In genomic region chr14:58082491-58083098, GRCh38 we compare ENCODE assay signal across 10 cellular contexts.
A peak's percentile ranks its signal among the peaks of the same experiment; 100 is the strongest.
DNase-seq lines count a peak whose midpoint lies in the region; ATAC-seq and TF ChIP-seq lines count a peak whose summit lies in the region.
"Had no signal": no experiment of that assay in that cellular context is flagged by ENCODE, and none has a peak within 500 bp of the region (broad histone marks: within the 10 kb centered on the region; RNA-seq: fewer than 3 reads in every experiment).

No MANE protein-coding gene starts in this region.

- intact Hi-C loops in HCT116 (cut with micrococcal nuclease), result no loop called here

- H3K4me3 Mint-ChIP-seq in activated T-cell treated with anti-CD3 and anti-CD28 coated beads, Interleukin-2, amount 50 U/mL, for 72 hours, result no peak overlapping the region
- H3K4me3 Mint-ChIP-seq: T-helper 1 cell treated with Interleukin-12 subunit alpha and Interleukin-12 subunit beta and Interleukin-4 antibody, amounts not matched to agents 30 μg/mL and 1 μg/mL, for 36 hours had no signal

- H3K4me1 ChIP-seq in HCT116 (ENCODE audit: control insufficient read depth in 1 of 2, insufficient read depth in 2 of 2, low read length in 2 of 2) (peaks cover 18 to 28% of the 10 kb centered on the region in 2 experiments), skeletal muscle satellite cell (ENCODE audit: control insufficient read depth, insufficient read depth, low read length) (peaks cover 30% of the 10 kb centered on the region)

- H3K9me3 ChIP-seq in HCT116 (ENCODE audit: control insufficient read depth in 1 of 2, insufficient read depth in 1 of 2, low read depth in 1 of 2, low read length in 2 of 2) (no peaks in the 10 kb centered on the region), skeletal muscle satellite cell (replicated peaks; ENCODE audit: low read length) (no peaks in the 10 kb centered on the region)
- H3K9me3 ChIP-seq: thyroid gland had no signal

- H3K4me3 ChIP-seq in HCT116 (replicated peaks in 1 of 2; ENCODE audit: low read depth in 1 of 2, low read length in 2 of 2), result peak overlapping the region in 1 of 2 experiments; percentile 8; a peak in 2 of 4 replicates
- no peak overlapping the region for H3K4me3 ChIP-seq in fibroblast of villous mesenchyme (ENCODE audit: low read depth, low read length)
- peak overlapping the region; percentile 28 for H3K4me3 ChIP-seq in skeletal muscle satellite cell (ENCODE audit: low read length)
- H3K4me3 ChIP-seq: thyroid gland had no signal

- TF ChIP-seq POLR2A in HCT116 (IDR thresholded peaks at IDR 0.05; ENCODE audit: borderline replicate concordance, extremely low read depth, insufficient read depth, insufficient read length), result no peak

- DNase-seq in HCT116 (ENCODE audit: low read depth, low spot score) (peak; percentile 19), SW 1271 (lab: John Stamatoyannopoulos, UW) (peak; percentile 65 to 85), fibroblast of villous mesenchyme (ENCODE audit: low read depth) (peak; percentile 72), NCI-H748 (lab: John Stamatoyannopoulos, UW; ENCODE audit: unreplicated experiment) (no peak)
- DNase-seq in activated T-cell treated with anti-CD3 and anti-CD28 coated beads, Interleukin-2, amount 50 U/mL, for 72 hours, result no peak

- ATAC-seq in HCT116 (peak; percentile 81), GM19035 (IDR thresholded peaks at IDR 0.05; ENCODE audit: unreplicated experiment) (no peak), HG02981 (IDR thresholded peaks at IDR 0.05; ENCODE audit: unreplicated experiment) (no peak)
- no peak for ATAC-seq in activated T-cell treated with anti-CD3 and anti-CD28 coated beads, Interleukin-2, amount 50 U/mL, for 72 hours (replicated peaks in 1 of 2)

- CTCF ChIA-PET in HCT116 (lab: Charles Lee), result interaction anchor here (1.7 kb wide), 1 partner anchor 9 kb away, joined by 6 read pairs; no protein-coding TSS in a partner anchor

- H3K4me2 ChIP-seq in HCT116 (ENCODE audit: low read length) (peak overlapping the region; percentile 62), skeletal muscle satellite cell (ENCODE audit: low read length) (peak overlapping the region; percentile 62)

- H3K9me3 Mint-ChIP-seq in activated T-cell treated with anti-CD3 and anti-CD28 coated beads, Interleukin-2, amount 50 U/mL, for 72 hours, result no peaks in the 10 kb centered on the region
- H3K9me3 Mint-ChIP-seq: T-helper 1 cell treated with Interleukin-12 subunit alpha and Interleukin-12 subunit beta and Interleukin-4 antibody, amounts not matched to agents 30 μg/mL and 1 μg/mL, for 36 hours had no signal

- peak overlapping the region; percentile 92 for H2AFZ ChIP-seq in HCT116 (ENCODE audit: low read depth, low read length, poor library complexity, severe bottlenecking)

- H3K36me3 ChIP-seq in HCT116 (ENCODE audit: control insufficient read depth in 1 of 2, insufficient read depth in 2 of 2, low read length in 2 of 2) (no peaks in the 10 kb centered on the region), skeletal muscle satellite cell (ENCODE audit: insufficient read depth, low read length) (no peaks in the 10 kb centered on the region)
- H3K36me3 ChIP-seq: thyroid gland had no signal

- no peaks in the 10 kb centered on the region for H4K20me1 ChIP-seq in HCT116 (ENCODE audit: insufficient read depth)

- peak overlapping the region; percentile 64; the same call in 1 of the 2 replicates for H3K27ac ChIP-seq in HCT116 (ENCODE audit: low read depth, low read length)

- peaks cover 42% of the 10 kb centered on the region for H3K27me3 Mint-ChIP-seq in activated T-cell treated with anti-CD3 and anti-CD28 coated beads, Interleukin-2, amount 50 U/mL, for 72 hours (ENCODE audit: low read depth)

- no peaks in the 10 kb centered on the region for H3K27me3 ChIP-seq in HCT116 (ENCODE audit: insufficient read depth, low read length)
- peaks cover 6% of the 10 kb centered on the region for H3K27me3 ChIP-seq in skeletal muscle satellite cell (ENCODE audit: control insufficient read depth, insufficient read depth, low read length)
- H3K27me3 ChIP-seq: thyroid gland had no signal

- no peaks in the 10 kb centered on the region for H3K79me2 ChIP-seq in HCT116 (ENCODE audit: insufficient read depth, low read length)

- no peak overlapping the region for H3K27ac Mint-ChIP-seq in activated T-cell treated with anti-CD3 and anti-CD28 coated beads, Interleukin-2, amount 50 U/mL, for 72 hours
- H3K27ac Mint-ChIP-seq: T-helper 1 cell treated with Interleukin-12 subunit alpha and Interleukin-12 subunit beta and Interleukin-4 antibody, amounts not matched to agents 30 μg/mL and 1 μg/mL, for 36 hours had no signal

- H3K9ac ChIP-seq in HCT116 (ENCODE audit: low read length), result peak overlapping the region; percentile 16; the same call in 1 of the 2 replicates
- H3K9ac ChIP-seq in skeletal muscle satellite cell (ENCODE audit: low read depth, low read length), result peak overlapping the region; percentile 72

- TF ChIP-seq CTCF in HCT116 (IDR thresholded peaks at IDR 0.05 in 2 of 3, conservative IDR thresholded peaks at IDR 0.05 in 1 of 3; ENCODE audit: borderline replicate concordance in 1 of 3, insufficient read depth in 1 of 3, low read depth in 2 of 3, low read length in 2 of 3) (no peak), fibroblast of villous mesenchyme (IDR thresholded peaks at IDR 0.05; ENCODE audit: insufficient read depth, low read depth, low read length) (no peak)

- no peaks in the 10 kb centered on the region for H3K36me3 Mint-ChIP-seq in activated T-cell treated with anti-CD3 and anti-CD28 coated beads, Interleukin-2, amount 50 U/mL, for 72 hours (ENCODE audit: insufficient read depth in 2 of 2)

- TF ChIP-seq RAD21 in HCT116 (IDR thresholded peaks at IDR 0.05; ENCODE audit: low read depth), result no peak

- RAD21 ChIA-PET in HCT116 (lab: Charles Lee; ENCODE audit: low non-redundant PET in 1 of 2, low total read pairs in 2 of 2, uncharacterized antibody in 2 of 2, unreplicated experiment in 2 of 2), result no interaction called here

- H3K9me2 ChIP-seq in HCT116 (ENCODE audit: insufficient read depth), result no peaks in the 10 kb centered on the region

- H3K4me1 Mint-ChIP-seq in activated T-cell treated with anti-CD3 and anti-CD28 coated beads, Interleukin-2, amount 50 U/mL, for 72 hours (ENCODE audit: low read depth), result peaks cover 7% of the 10 kb centered on the region

- POLR2A ChIA-PET in HCT116 (lab: Charles Lee), result interaction anchor here (1.3 kb wide), 1 partner anchor 116 kb away, joined by 3 read pairs; no protein-coding TSS in a partner anchor

- BruUV-seq in HCT116 (replicated peaks; lab: Mats Ljungman, UMichigan), result no TSS peak

TF ChIP-seq in HCT116, 20 proteins besides CTCF, POLR2A, EP300 and RAD21 (continues in another document):
- no peak for TF ChIP-seq TCF7L2 (IDR thresholded peaks at IDR 0.05; ENCODE audit: borderline replicate concordance, extremely low read depth, insufficient read depth, insufficient read length)
- peak; percentile 71 for TF ChIP-seq JUND (IDR thresholded peaks at IDR 0.05)
- TF ChIP-seq, protein P1, sequence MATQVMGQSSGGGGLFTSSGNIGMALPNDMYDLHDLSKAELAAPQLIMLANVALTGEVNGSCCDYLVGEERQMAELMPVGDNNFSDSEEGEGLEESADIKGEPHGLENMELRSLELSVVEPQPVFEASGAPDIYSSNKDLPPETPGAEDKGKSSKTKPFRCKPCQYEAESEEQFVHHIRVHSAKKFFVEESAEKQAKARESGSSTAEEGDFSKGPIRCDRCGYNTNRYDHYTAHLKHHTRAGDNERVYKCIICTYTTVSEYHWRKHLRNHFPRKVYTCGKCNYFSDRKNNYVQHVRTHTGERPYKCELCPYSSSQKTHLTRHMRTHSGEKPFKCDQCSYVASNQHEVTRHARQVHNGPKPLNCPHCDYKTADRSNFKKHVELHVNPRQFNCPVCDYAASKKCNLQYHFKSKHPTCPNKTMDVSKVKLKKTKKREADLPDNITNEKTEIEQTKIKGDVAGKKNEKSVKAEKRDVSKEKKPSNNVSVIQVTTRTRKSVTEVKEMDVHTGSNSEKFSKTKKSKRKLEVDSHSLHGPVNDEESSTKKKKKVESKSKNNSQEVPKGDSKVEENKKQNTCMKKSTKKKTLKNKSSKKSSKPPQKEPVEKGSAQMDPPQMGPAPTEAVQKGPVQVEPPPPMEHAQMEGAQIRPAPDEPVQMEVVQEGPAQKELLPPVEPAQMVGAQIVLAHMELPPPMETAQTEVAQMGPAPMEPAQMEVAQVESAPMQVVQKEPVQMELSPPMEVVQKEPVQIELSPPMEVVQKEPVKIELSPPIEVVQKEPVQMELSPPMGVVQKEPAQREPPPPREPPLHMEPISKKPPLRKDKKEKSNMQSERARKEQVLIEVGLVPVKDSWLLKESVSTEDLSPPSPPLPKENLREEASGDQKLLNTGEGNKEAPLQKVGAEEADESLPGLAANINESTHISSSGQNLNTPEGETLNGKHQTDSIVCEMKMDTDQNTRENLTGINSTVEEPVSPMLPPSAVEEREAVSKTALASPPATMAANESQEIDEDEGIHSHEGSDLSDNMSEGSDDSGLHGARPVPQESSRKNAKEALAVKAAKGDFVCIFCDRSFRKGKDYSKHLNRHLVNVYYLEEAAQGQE (IDR thresholded peaks at IDR 0.05; ENCODE audit: low read depth), result no peak
- no peak for TF ChIP-seq EZH2 (IDR thresholded peaks at IDR 0.05)
- peak; percentile 46; the same call in 1 of the 2 replicates for TF ChIP-seq CEBPB (IDR thresholded peaks at IDR 0.05; ENCODE audit: low read depth)
- TF ChIP-seq ELF1 (IDR thresholded peaks at IDR 0.05; ENCODE audit: borderline replicate concordance, low read depth), result no peak
- TF ChIP-seq EZH2phosphoT487 (IDR thresholded peaks at IDR 0.05; ENCODE audit: borderline replicate concordance), result no peak
- no peak for TF ChIP-seq SRF (IDR thresholded peaks at IDR 0.05; ENCODE audit: low read depth)
- TF ChIP-seq FOSL1 (IDR thresholded peaks at IDR 0.05; ENCODE audit: low read depth), result peak; percentile 75
- TF ChIP-seq ZBTB33 (IDR thresholded peaks at IDR 0.05; ENCODE audit: extremely low read depth, insufficient replicate concordance, low read length), result no peak
- TF ChIP-seq SP1 (IDR thresholded peaks at IDR 0.05; ENCODE audit: low read depth), result peak; percentile 33; the same call in 1 of the 2 replicates
- no peak for TF ChIP-seq ZNF274 (IDR thresholded peaks at IDR 0.05; ENCODE audit: low read depth, low read length)

Comparison
In these comparisons a context has a peak if more than half of its experiments do, and no peak if none do; other contexts are left out.
1. DNase-seq: peak in HCT116 (single experiment), SW 1271 (2 of 2) and fibroblast of villous mesenchyme (single experiment); none in NCI-H748 (single experiment) and activated T-cell treated with anti-CD3 and anti-CD28 coated beads, Interleukin-2, amount 50 U/mL, for 72 hours (0 of 2).